ENCODE assay signal across 8 cellular contexts in the genomic region with DNA sequence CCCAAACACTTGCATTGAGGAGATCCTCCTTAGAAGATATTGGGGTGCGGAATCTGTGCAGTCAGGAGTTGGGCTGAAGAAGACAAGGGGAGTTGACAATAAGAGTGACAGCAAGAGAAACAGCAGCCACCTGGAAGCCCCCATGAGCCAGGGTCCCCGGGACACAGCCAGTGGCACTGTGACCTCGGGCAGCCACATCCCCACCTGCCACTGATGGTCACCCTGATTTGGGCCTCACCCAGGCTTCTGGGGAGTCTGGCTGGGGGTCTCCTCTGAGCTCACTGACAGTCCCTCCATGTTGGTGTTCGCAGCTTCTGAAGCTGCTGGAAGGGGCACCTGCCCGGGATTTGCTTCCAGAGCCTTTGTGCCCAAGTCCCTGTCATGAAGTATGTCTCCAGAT.
"Had no signal": no experiment of that assay in that cellular context is flagged by ENCODE, and none has a peak within 500 bp of the region (broad histone marks: within the 10 kb centered on the region; RNA-seq: fewer than 3 reads in every experiment).

No MANE protein-coding gene starts in this region.

- ATAC-seq: GM12878 had no signal

- H3K4me3 ChIP-seq: GM12878 had no signal

- FAIRE-seq: G401.6, GM12878, GM12891, GM12892, GM18507, GM19239 had no signal

- DNase-seq: GDM1, GF-D8 had no signal
